1 cellular context compared by ENCODE assay signal in genomic region chr12:1668833-1669543, GRCh38.
TF ChIP-seq lines count a peak whose summit lies in the region.

No MANE protein-coding gene starts in this region.

TF ChIP-seq in GM12878, 131 proteins besides CTCF, POLR2A, EP300 and RAD21:
- TF ChIP-seq RUNX3 (IDR thresholded peaks at IDR 0.05; ENCODE audit: low read length) (peak; percentile 32; the same call in 1 of the 2 replicates), CHD2 (IDR thresholded peaks at IDR 0.05; ENCODE audit: borderline replicate concordance, low read depth, low read length) (no peak)
